ENCODE assay signal across 10 cellular contexts in genomic region chr16:86604436-86605220, GRCh38. TPM values are rescaled to one million over a fixed set of nuclear protein-coding genes. Genes with fewer than 3 reads are reported as not detected.
A peak's percentile ranks its signal among the peaks of the same experiment; 100 is the strongest.
DNase-seq lines count a peak whose midpoint lies in the region; ATAC-seq, FAIRE-seq and TF ChIP-seq lines count a peak whose summit lies in the region.
"Had no signal": no experiment of that assay in that cellular context is flagged by ENCODE, and none has a peak within 500 bp of the region (broad histone marks: within the 10 kb centered on the region; RNA-seq: fewer than 3 reads in every experiment).

No MANE protein-coding gene starts in this region.

- H3K4me3 Mint-ChIP-seq in activated B cell treated with CpG ODN at 0.5 μM for 24 hours = peak overlapping the region; percentile 88

- DNase-seq in GM19239 (ENCODE audit: insufficient read length, low spot score) = peak; percentile 57
- DNase-seq in activated B cell treated with CpG ODN at 0.5 μM for 24 hours = peak; percentile 44
- no peak for DNase-seq in coronary artery (ENCODE audit: low spot score)
- peak; percentile 42 for DNase-seq in stimulated activated CD8-positive, alpha-beta memory T cell treated with anti-CD3 and anti-CD28 coated beads, Interleukin-4, amount 100 ng/mL, for 48 hours
- no peak for DNase-seq in DMS53 treated with DMSO at 0.1 percent for 48 hours (lab: John Stamatoyannopoulos, UW; ENCODE audit: unreplicated experiment)
- DNase-seq in GOT3 (lab: John Stamatoyannopoulos, UW) = no peak
- no peak for DNase-seq in AG20443 (ENCODE audit: low spot score)

- peaks cover 4% of the 10 kb centered on the region for H3K36me3 Mint-ChIP-seq in activated B cell treated with CpG ODN at 0.5 μM for 24 hours (ENCODE audit: low read depth)

- peak overlapping the region; percentile 85 to 87 for H3K27ac ChIP-seq in coronary artery
- H3K27ac ChIP-seq: parathyroid adenoma had no signal

- no peaks in the 10 kb centered on the region for H3K9me3 Mint-ChIP-seq in activated B cell treated with CpG ODN at 0.5 μM for 24 hours

- H3K27me3 Mint-ChIP-seq in activated B cell treated with CpG ODN at 0.5 μM for 24 hours = peaks cover 17% of the 10 kb centered on the region

- POLR2A ChIA-PET in activated B cell treated with CpG ODN at 0.5 μM for 24 hours (lab: Charles Lee) = interaction anchor here (1.0 to 1.3 kb wide), 3 partner anchors 11 to 779 kb away, joined by 3 read pairs; partner anchors contain the start of gene FBXO31

- peak overlapping the region; percentile 79 for H3K27ac Mint-ChIP-seq in activated B cell treated with CpG ODN at 0.5 μM for 24 hours

- intact Hi-C loops in activated B cell treated with CpG ODN at 0.5 μM for 24 hours (cut with micrococcal nuclease) = no loop called here

- H3K4me3 ChIP-seq in coronary artery = peak overlapping the region; percentile 50

- H3K4me1 Mint-ChIP-seq in activated B cell treated with CpG ODN at 0.5 μM for 24 hours = peaks cover 10% of the 10 kb centered on the region

- TF ChIP-seq CTCF in activated B cell treated with CpG ODN at 0.5 μM for 24 hours (IDR thresholded peaks at IDR 0.05) (no peak), coronary artery (IDR thresholded peaks at IDR 0.05) (no peak)

- CTCF ChIA-PET in activated B cell treated with CpG ODN at 0.5 μM for 24 hours (lab: Charles Lee) = no interaction called here

- ATAC-seq in activated B cell treated with CpG ODN at 0.5 μM for 24 hours (ENCODE audit: low read depth) = peak; percentile 99
- ATAC-seq in GM18873 (IDR thresholded peaks at IDR 0.05; ENCODE audit: low FRiP score, unreplicated experiment) = no peak

- FAIRE-seq in GM19239 (lab: Jason Lieb, UNC) = peak; percentile 64
- FAIRE-seq: endothelial cell of umbilical vein had no signal

RNA-seq across cellular contexts. Expression of gene FOXL1, which starts 26.3 kb away (rescaled TPM):
- total RNA-seq in activated B cell treated with CpG ODN at 0.5 μM for 24 hours = not detected in 2 replicates

RNA-seq across cellular contexts. Expression of gene FOXC2, which starts 38.0 kb away (rescaled TPM):
- total RNA-seq in activated B cell treated with CpG ODN at 0.5 μM for 24 hours = not detected in 2 replicates

RNA-seq across cellular contexts. Expression of gene MTHFSD, which starts 49.6 kb away (rescaled TPM):
- total RNA-seq in activated B cell treated with CpG ODN at 0.5 μM for 24 hours = 27.9 and 35.0 TPM in 2 replicates

Comparison
In these comparisons a context has a peak if more than half of its experiments do, and no peak if none do; other contexts are left out.
1. DNase-seq: peak in GM19239 (single experiment), activated B cell treated with CpG ODN at 0.5 μM for 24 hours (single experiment) and stimulated activated CD8-positive, alpha-beta memory T cell treated with anti-CD3 and anti-CD28 coated beads, Interleukin-4, amount 100 ng/mL, for 48 hours (single experiment); none in coronary artery (single experiment), DMS53 treated with DMSO at 0.1 percent for 48 hours (single experiment), GOT3 (single experiment) and AG20443 (single experiment).